18 cellular contexts compared by ENCODE assay signal in the genomic region with DNA sequence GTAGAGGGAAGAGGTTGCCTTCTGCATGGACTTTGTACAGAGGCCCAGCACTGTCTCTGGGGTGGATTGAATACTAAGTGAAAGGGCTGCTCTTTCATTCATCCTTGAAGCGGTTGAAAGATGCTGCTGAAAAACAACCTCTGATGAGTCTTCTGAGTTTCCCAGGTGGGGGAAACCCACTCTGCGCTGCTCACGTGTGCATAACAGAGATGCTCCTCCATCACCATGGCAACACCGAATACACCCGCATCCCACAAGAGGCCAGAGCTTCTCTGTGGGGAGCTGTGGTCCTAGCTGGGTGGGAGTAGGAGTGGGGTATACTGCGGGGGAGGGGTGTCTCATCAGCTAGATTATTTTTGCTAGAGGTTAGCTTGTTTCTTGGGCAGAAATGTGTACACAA. TPM values are rescaled to one million over a fixed set of nuclear protein-coding genes. Genes with fewer than 3 reads are reported as not detected.
A peak's percentile ranks its signal among the peaks of the same experiment; 100 is the strongest.
DNase-seq lines count a peak whose midpoint lies in the region; ATAC-seq lines count a peak whose summit lies in the region.
"Had no signal": no experiment of that assay in that cellular context is flagged by ENCODE, and none has a peak within 500 bp of the region (broad histone marks: within the 10 kb centered on the region; RNA-seq: fewer than 3 reads in every experiment).

No MANE protein-coding gene starts in this region.

- no peak for ATAC-seq in activated naive CD8-positive, alpha-beta T cell treated with anti-CD3 and anti-CD28 coated beads, Interleukin-2, amount 50 U/mL, for 24 hours
- no peak for ATAC-seq in HG03097 (IDR thresholded peaks at IDR 0.05; ENCODE audit: low FRiP score, unreplicated experiment)
- ATAC-seq: GM12878, HepG2 had no signal

- no peak overlapping the region for H3K4me3 Mint-ChIP-seq in activated naive CD8-positive, alpha-beta T cell treated with anti-CD3 and anti-CD28 coated beads for 36 hours
- H3K4me3 Mint-ChIP-seq in activated naive CD8-positive, alpha-beta T cell treated with anti-CD3 and anti-CD28 coated beads, Interleukin-2, amount 50 U/mL, for 24 hours: no peak overlapping the region
- H3K4me3 Mint-ChIP-seq: CD14-positive monocyte; CD4-positive, alpha-beta memory T cell had no signal

- DNase-seq in NCI-H1417 (lab: John Stamatoyannopoulos, UW) (peak in 2 of 3 experiments; percentile 3 to 24), NCI-H1417 treated with DMSO at 0.1 percent for 48 hours (lab: John Stamatoyannopoulos, UW) (no peak), retina (peak; percentile 17), NCI-H226 (no peak)
- peak; percentile 1 for DNase-seq in activated naive CD8-positive, alpha-beta T cell treated with anti-CD3 and anti-CD28 coated beads for 36 hours
- DNase-seq in activated naive CD8-positive, alpha-beta T cell treated with anti-CD3 and anti-CD28 coated beads, Interleukin-2, amount 50 U/mL, for 24 hours: no peak
- DNase-seq: 8988T; CD4-positive, alpha-beta memory T cell; DMS53; DND-41; EL; GOT3; H7 had no signal

- H3K9me3 Mint-ChIP-seq in activated naive CD8-positive, alpha-beta T cell treated with anti-CD3 and anti-CD28 coated beads for 36 hours: no peaks in the 10 kb centered on the region
- no peaks in the 10 kb centered on the region for H3K9me3 Mint-ChIP-seq in activated naive CD8-positive, alpha-beta T cell treated with anti-CD3 and anti-CD28 coated beads, Interleukin-2, amount 50 U/mL, for 24 hours

- H3K36me3 Mint-ChIP-seq in activated naive CD8-positive, alpha-beta T cell treated with anti-CD3 and anti-CD28 coated beads for 36 hours: no peaks in the 10 kb centered on the region
- no peaks in the 10 kb centered on the region for H3K36me3 Mint-ChIP-seq in activated naive CD8-positive, alpha-beta T cell treated with anti-CD3 and anti-CD28 coated beads, Interleukin-2, amount 50 U/mL, for 24 hours (ENCODE audit: low read depth)
- H3K36me3 Mint-ChIP-seq: CD14-positive monocyte; CD4-positive, alpha-beta memory T cell had no signal

- no peaks in the 10 kb centered on the region for H3K4me1 Mint-ChIP-seq in activated naive CD8-positive, alpha-beta T cell treated with anti-CD3 and anti-CD28 coated beads for 36 hours
- no peaks in the 10 kb centered on the region for H3K4me1 Mint-ChIP-seq in activated naive CD8-positive, alpha-beta T cell treated with anti-CD3 and anti-CD28 coated beads, Interleukin-2, amount 50 U/mL, for 24 hours
- H3K4me1 Mint-ChIP-seq: CD14-positive monocyte had no signal

- H3K27me3 Mint-ChIP-seq in activated naive CD8-positive, alpha-beta T cell treated with anti-CD3 and anti-CD28 coated beads for 36 hours: peaks cover 16% of the 10 kb centered on the region
- peaks cover 32% of the 10 kb centered on the region for H3K27me3 Mint-ChIP-seq in activated naive CD8-positive, alpha-beta T cell treated with anti-CD3 and anti-CD28 coated beads, Interleukin-2, amount 50 U/mL, for 24 hours

- H3K27ac Mint-ChIP-seq in activated naive CD8-positive, alpha-beta T cell treated with anti-CD3 and anti-CD28 coated beads for 36 hours: no peak overlapping the region
- H3K27ac Mint-ChIP-seq in activated naive CD8-positive, alpha-beta T cell treated with anti-CD3 and anti-CD28 coated beads, Interleukin-2, amount 50 U/mL, for 24 hours: no peak overlapping the region
- H3K27ac Mint-ChIP-seq: CD14-positive monocyte; CD4-positive, alpha-beta memory T cell had no signal

RNA-seq across cellular contexts. Expression of a gene that starts 6.1 kb away (rescaled TPM):
- total RNA-seq in activated naive CD8-positive, alpha-beta T cell treated with anti-CD3 and anti-CD28 coated beads for 36 hours: under 1 TPM; 0.35 to 0.66 TPM
- total RNA-seq: CD4-positive, alpha-beta memory T cell; G401; GM12878; HepG2 had no signal

Comparison
In these comparisons a context has a peak if more than half of its experiments do, and no peak if none do; other contexts are left out.
1. DNase-seq: peak in NCI-H1417 (2 of 3), activated naive CD8-positive, alpha-beta T cell treated with anti-CD3 and anti-CD28 coated beads for 36 hours (single experiment) and retina (single experiment); none in NCI-H1417 treated with DMSO at 0.1 percent for 48 hours (single experiment), activated naive CD8-positive, alpha-beta T cell treated with anti-CD3 and anti-CD28 coated beads, Interleukin-2, amount 50 U/mL, for 24 hours (single experiment) and NCI-H226 (single experiment).